Comparison of ENCODE assay signal across 1 cellular context in genomic region chr7:44279731-44280505, GRCh38.
TF ChIP-seq lines count a peak whose summit lies in the region.

No MANE protein-coding gene starts in this region.

TF ChIP-seq in IMR-90, 13 proteins besides CTCF, POLR2A, EP300 and RAD21 (continued from another document):
- TF ChIP-seq SMC3 (IDR thresholded peaks at IDR 0.05; ENCODE audit: low read depth, low read length) = no peak
- no peak for TF ChIP-seq RCOR1 (IDR thresholded peaks at IDR 0.05; ENCODE audit: insufficient replicate concordance, low read length)
- TF ChIP-seq MAZ (IDR thresholded peaks at IDR 0.05; ENCODE audit: borderline replicate concordance, low read depth, low read length) = no peak
- no peak for TF ChIP-seq MAFK (IDR thresholded peaks at IDR 0.05; ENCODE audit: low read depth, low read length)
- no peak for TF ChIP-seq BHLHE40 (IDR thresholded peaks at IDR 0.05; ENCODE audit: low read depth, low read length)
- TF ChIP-seq FOS (IDR thresholded peaks at IDR 0.05; ENCODE audit: low read depth, low read length) = no peak
- TF ChIP-seq MXI1 (IDR thresholded peaks at IDR 0.05; ENCODE audit: borderline replicate concordance, low read depth, low read length) = no peak
- no peak for TF ChIP-seq CHD1 (IDR thresholded peaks at IDR 0.05; ENCODE audit: low read depth, low read length)
- no peak for TF ChIP-seq ELK1 (IDR thresholded peaks at IDR 0.05; ENCODE audit: borderline replicate concordance, low read depth, low read length)
- no peak for TF ChIP-seq RFX5 (IDR thresholded peaks at IDR 0.05; ENCODE audit: low read depth, low read length)
